ENCODE assay signal across 24 cellular contexts in the genomic region with DNA sequence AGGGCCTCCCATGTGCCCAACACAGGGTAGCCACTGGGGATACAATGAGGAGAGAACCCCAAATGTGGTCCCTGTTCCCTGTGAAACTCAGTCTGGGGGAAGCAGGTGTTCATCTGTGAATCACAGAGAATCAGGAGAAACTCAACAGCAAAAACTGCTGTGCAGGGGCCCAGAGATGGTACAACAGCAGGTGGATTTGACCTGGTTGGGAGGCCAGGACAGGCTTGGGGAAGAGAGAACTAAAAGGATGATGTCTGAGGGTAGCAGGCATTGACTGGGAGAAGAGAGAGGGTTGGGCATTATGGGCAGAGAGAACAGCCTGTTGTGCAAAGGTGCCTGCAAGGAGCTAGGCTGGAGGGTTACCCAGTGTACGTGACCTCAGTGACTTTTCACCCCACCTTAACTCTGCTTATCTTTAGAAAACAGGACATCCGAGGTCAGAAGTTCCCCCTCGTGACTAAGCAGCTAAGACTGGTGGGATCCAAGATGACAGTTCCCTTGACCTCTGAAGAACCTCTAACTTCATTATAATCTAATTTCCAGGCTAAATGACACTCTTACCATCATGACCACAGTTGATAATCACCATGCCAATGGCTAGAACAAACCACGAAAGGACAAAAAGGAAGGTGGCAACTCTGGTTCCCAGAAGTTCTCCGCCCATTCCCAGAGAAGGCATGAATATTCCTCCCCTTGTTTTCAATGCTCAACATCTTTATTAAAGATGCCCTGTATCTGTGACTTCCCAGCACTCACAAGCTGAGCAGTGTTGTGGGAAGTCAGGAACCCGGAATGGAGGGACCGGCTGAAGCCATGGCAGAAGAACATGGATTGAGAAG. TPM values are rescaled to one million over a fixed set of nuclear protein-coding genes. Genes with fewer than 3 reads are reported as not detected.
DNase-seq lines count a peak whose midpoint lies in the region; ATAC-seq, FAIRE-seq and TF ChIP-seq lines count a peak whose summit lies in the region.
"Had no signal": no experiment of that assay in that cellular context is flagged by ENCODE, and none has a peak within 500 bp of the region (broad histone marks: within the 10 kb centered on the region; RNA-seq: fewer than 3 reads in every experiment).

No MANE protein-coding gene starts in this region.

- POLR2A ChIA-PET in activated CD8-positive, alpha-beta T cell treated with anti-CD3 and anti-CD28 coated beads for 36 hours (lab: Charles Lee), result no interaction called here
- POLR2A ChIA-PET in activated CD8-positive, alpha-beta T cell treated with anti-CD3 and anti-CD28 coated beads, Interleukin-2, amount 10 ng/mL, durations not matched to agents 7 days and 5 days (lab: Charles Lee), result no interaction called here
- POLR2A ChIA-PET in GM12878 (lab: Charles Lee), result no interaction called here

- H3K4me1 ChIP-seq in GM12878 (ENCODE audit: control insufficient read depth, insufficient read depth, low read length) (peaks cover 6% of the 10 kb centered on the region), sigmoid colon (peaks cover 0 to 17% (median 9%) of the 10 kb centered on the region in 4 donors)
- H3K4me1 ChIP-seq: body of pancreas had no signal

- TF ChIP-seq EP300 in GM12878 (IDR thresholded peaks at IDR 0.05; ENCODE audit: borderline replicate concordance in 1 of 2, control insufficient read depth in 1 of 2, low read depth in 2 of 2, low read length in 2 of 2), result no peak
- TF ChIP-seq EP300 in sigmoid colon (IDR thresholded peaks at IDR 0.05), result no peak

- CTCF ChIA-PET in activated CD8-positive, alpha-beta T cell treated with anti-CD3 and anti-CD28 coated beads for 36 hours (lab: Charles Lee), result no interaction called here
- CTCF ChIA-PET in activated CD8-positive, alpha-beta T cell treated with anti-CD3 and anti-CD28 coated beads, Interleukin-2, amount 10 ng/mL, durations not matched to agents 7 days and 5 days (lab: Charles Lee), result no interaction called here
- CTCF ChIA-PET in GM12878 (lab: Yijun Ruan, JAX), result no interaction called here

- H3K4me2 ChIP-seq in GM12878 (ENCODE audit: control insufficient read depth, insufficient read depth), result no peak overlapping the region
- H3K4me2 ChIP-seq: hepatocyte, PC-9 had no signal

- DNase-seq in activated CD8-positive, alpha-beta T cell treated with anti-CD3 and anti-CD28 coated beads for 36 hours, result no peak
- no peak for DNase-seq in activated CD8-positive, alpha-beta T cell treated with anti-CD3 and anti-CD28 coated beads, Interleukin-2, amount 10 ng/mL, durations not matched to agents 7 days and 5 days
- DNase-seq in MV-4-11 (lab: John Stamatoyannopoulos, UW) (peak; percentile 44), GM12878 (ENCODE audit: low read depth, low spot score) (no peak), sigmoid colon (peak; percentile 19), NCI-H526 (lab: John Stamatoyannopoulos, UW) (no peak), NCI-H1092 (lab: John Stamatoyannopoulos, UW) (no peak)
- DNase-seq: activated CD4-positive, alpha-beta T cell treated with anti-CD3 and anti-CD28 coated beads for 1 hour; activated naive CD8-positive, alpha-beta T cell treated with anti-CD3 and anti-CD28 coated beads for 36 hours; BE2C; body of pancreas; NCI-H1694 treated with DMSO at 0.1 percent for 48 hours; NCI-H2227 treated with DMSO at 0.1 percent for 48 hours; NCI-H774; PC-9; stimulated activated CD8-positive, alpha-beta memory T cell treated with anti-CD3 and anti-CD28 coated beads, Interleukin-4, amount 100 ng/mL, for 48 hours; T-helper 9 cell had no signal

- 44% methylated on average over 7 of the region's 7 CpGs for WGBS in GM12878 (ENCODE audit: insufficient coverage, insufficient replicate concordance, low lambda C conversion rate, missing lambda C conversion rate)
- 71 to 76% methylated on average over 7 of the region's 7 CpGs for WGBS in sigmoid colon, 2 donors

- TF ChIP-seq POLR2A in GM12878 (IDR thresholded peaks at IDR 0.05; ENCODE audit: low read depth, low read length) (no peak), sigmoid colon (IDR thresholded peaks at IDR 0.05) (no peak)

- TF ChIP-seq RAD21 in GM12878 (IDR thresholded peaks at IDR 0.05; ENCODE audit: insufficient read depth, low read depth, low read length), result no peak

- peak; percentile 64 for FAIRE-seq in GM12878 (lab: Jason Lieb, UNC)
- FAIRE-seq: A204.1, colon, islet of Langerhans had no signal

- intact Hi-C loops in activated CD8-positive, alpha-beta T cell treated with anti-CD3 and anti-CD28 coated beads for 36 hours (cut with micrococcal nuclease), result no loop called here
- intact Hi-C loops in GM12878 (cut with micrococcal nuclease; ENCODE audit: unreplicated experiment) (no loop called here), sigmoid colon (cut with DNase I) (no loop called here)

- no peaks in the 10 kb centered on the region; the same call in 2 of the 3 replicates for H3K9me3 ChIP-seq in GM12878 (replicated peaks; ENCODE audit: control insufficient read depth, insufficient read depth, low read length)
- H3K9me3 ChIP-seq in sigmoid colon, result no peaks in the 10 kb centered on the region
- H3K9me3 ChIP-seq: BE2C, body of pancreas, suprapubic skin had no signal

- H3K4me3 ChIP-seq in GM12878 (no peak overlapping the region), sigmoid colon (no peak overlapping the region)
- H3K4me3 ChIP-seq: body of pancreas, hepatocyte, PC-9, suprapubic skin had no signal

- peaks cover 6% of the 10 kb centered on the region for H3K9me3 Mint-ChIP-seq in activated CD8-positive, alpha-beta T cell treated with anti-CD3 and anti-CD28 coated beads for 36 hours
- no peaks in the 10 kb centered on the region for H3K9me3 Mint-ChIP-seq in activated CD8-positive, alpha-beta T cell treated with anti-CD3 and anti-CD28 coated beads, Interleukin-2, amount 10 ng/mL, durations not matched to agents 7 days and 5 days (ENCODE audit: insufficient read depth)
- H3K9me3 Mint-ChIP-seq: activated T-helper 2 cell treated with anti-CD3 and anti-CD28 coated beads, Interferon-gamma antibody, Interleukin-2, Interleukin-4, amounts not matched to agents 10 μg/mL and 5 μg/mL and 100 μg/mL, durations not matched to agents 14 hours and 24 hours and 36 hours had no signal

- H3K4me1 Mint-ChIP-seq in activated CD8-positive, alpha-beta T cell treated with anti-CD3 and anti-CD28 coated beads for 36 hours (ENCODE audit: low read depth), result peaks cover 7% of the 10 kb centered on the region
- peaks cover 11% of the 10 kb centered on the region for H3K4me1 Mint-ChIP-seq in activated CD8-positive, alpha-beta T cell treated with anti-CD3 and anti-CD28 coated beads, Interleukin-2, amount 10 ng/mL, durations not matched to agents 7 days and 5 days (ENCODE audit: low read depth)

- H3K4me3 Mint-ChIP-seq in activated CD8-positive, alpha-beta T cell treated with anti-CD3 and anti-CD28 coated beads for 36 hours, result no peak overlapping the region
- H3K4me3 Mint-ChIP-seq in activated CD8-positive, alpha-beta T cell treated with anti-CD3 and anti-CD28 coated beads, Interleukin-2, amount 10 ng/mL, durations not matched to agents 7 days and 5 days, result no peak overlapping the region
- H3K4me3 Mint-ChIP-seq: activated naive CD8-positive, alpha-beta T cell treated with anti-CD3 and anti-CD28 coated beads for 36 hours had no signal

- ATAC-seq in activated CD8-positive, alpha-beta T cell treated with anti-CD3 and anti-CD28 coated beads for 36 hours, result no peak
- no peak for ATAC-seq in activated CD8-positive, alpha-beta T cell treated with anti-CD3 and anti-CD28 coated beads, Interleukin-2, amount 10 ng/mL, durations not matched to agents 7 days and 5 days
- ATAC-seq in GM12878 (no peak), GM21360 (IDR thresholded peaks at IDR 0.05; ENCODE audit: unreplicated experiment) (no peak)
- ATAC-seq: body of pancreas had no signal

- RAD21 ChIA-PET in GM12878 (lab: Charles Lee; ENCODE audit: unreplicated experiment), result no interaction called here

- H3K79me2 ChIP-seq in GM12878 (ENCODE audit: control insufficient read depth, insufficient read depth, low read length), result no peaks in the 10 kb centered on the region
- H3K79me2 ChIP-seq: hepatocyte had no signal

- no peak overlapping the region for H3K9ac ChIP-seq in GM12878 (ENCODE audit: control insufficient read depth, insufficient read depth, low read length)

- no peak for TF ChIP-seq CTCF in activated CD8-positive, alpha-beta T cell treated with anti-CD3 and anti-CD28 coated beads for 36 hours (IDR thresholded peaks at IDR 0.05)
- TF ChIP-seq CTCF in GM12878 (IDR thresholded peaks at IDR 0.05 in 2 of 3, conservative IDR thresholded peaks at IDR 0.05 in 1 of 3; ENCODE audit: control insufficient read depth in 2 of 3, extremely low read depth in 1 of 3, insufficient read depth in 1 of 3, low read depth in 3 of 3, low read length in 3 of 3) (no peak), sigmoid colon (IDR thresholded peaks at IDR 0.05) (no peak)

- no peak overlapping the region for H2AFZ ChIP-seq in GM12878 (ENCODE audit: control insufficient read depth, low read depth, low read length)
- H2AFZ ChIP-seq: hepatocyte, PC-9 had no signal

- SMC1A ChIA-PET in GM12878 (lab: Charles Lee; ENCODE audit: uncharacterized antibody, unreplicated experiment), result no interaction called here

- no peaks in the 10 kb centered on the region for H4K20me1 ChIP-seq in GM12878 (ENCODE audit: control insufficient read depth, insufficient read depth)

- peaks cover 14% of the 10 kb centered on the region for H3K27me3 Mint-ChIP-seq in activated CD8-positive, alpha-beta T cell treated with anti-CD3 and anti-CD28 coated beads for 36 hours
- peaks cover 15% of the 10 kb centered on the region for H3K27me3 Mint-ChIP-seq in activated CD8-positive, alpha-beta T cell treated with anti-CD3 and anti-CD28 coated beads, Interleukin-2, amount 10 ng/mL, durations not matched to agents 7 days and 5 days (ENCODE audit: low read depth)

- H3K27me3 ChIP-seq in GM12878 (replicated peaks in 1 of 2; ENCODE audit: control insufficient read depth in 2 of 2, insufficient read depth in 2 of 2, low read length in 1 of 2) (peaks cover 0 to 4% of the 10 kb centered on the region in 2 experiments; a peak in 2 of 4 replicates), sigmoid colon (peaks cover 0 to 7% (median 0%) of the 10 kb centered on the region in 3 donors)
- H3K27me3 ChIP-seq: body of pancreas had no signal

- no peaks in the 10 kb centered on the region for H3K36me3 Mint-ChIP-seq in activated CD8-positive, alpha-beta T cell treated with anti-CD3 and anti-CD28 coated beads for 36 hours (ENCODE audit: low read depth)
- no peaks in the 10 kb centered on the region for H3K36me3 Mint-ChIP-seq in activated CD8-positive, alpha-beta T cell treated with anti-CD3 and anti-CD28 coated beads, Interleukin-2, amount 10 ng/mL, durations not matched to agents 7 days and 5 days (ENCODE audit: low read depth)
- H3K36me3 Mint-ChIP-seq: activated naive CD8-positive, alpha-beta T cell treated with anti-CD3 and anti-CD28 coated beads for 36 hours had no signal

- in situ Hi-C loops in GM12878 (cut with MboI), result no loop called here

- peak overlapping the region; percentile 42 for H3K27ac Mint-ChIP-seq in activated CD8-positive, alpha-beta T cell treated with anti-CD3 and anti-CD28 coated beads for 36 hours
- H3K27ac Mint-ChIP-seq in activated CD8-positive, alpha-beta T cell treated with anti-CD3 and anti-CD28 coated beads, Interleukin-2, amount 10 ng/mL, durations not matched to agents 7 days and 5 days, result no peak overlapping the region
- H3K27ac Mint-ChIP-seq: activated naive CD8-positive, alpha-beta T cell treated with anti-CD3 and anti-CD28 coated beads for 36 hours; activated T-helper 2 cell treated with anti-CD3 and anti-CD28 coated beads, Interferon-gamma antibody, Interleukin-2, Interleukin-4, amounts not matched to agents 10 μg/mL and 5 μg/mL and 100 μg/mL, durations not matched to agents 14 hours and 24 hours and 36 hours had no signal

- H3K36me3 ChIP-seq in GM12878 (ENCODE audit: control insufficient read depth in 2 of 2, insufficient read depth in 2 of 2, low read length in 1 of 2) (no peaks in the 10 kb centered on the region), sigmoid colon (no peaks in the 10 kb centered on the region)
- H3K36me3 ChIP-seq: BE2C, suprapubic skin had no signal

- BruUV-seq in GM12878 (replicated peaks; lab: Mats Ljungman, UMichigan), result no TSS peak

- H3K27ac ChIP-seq in GM12878 (ENCODE audit: control insufficient read depth, insufficient read depth) (no peak overlapping the region), sigmoid colon (no peak overlapping the region)
- H3K27ac ChIP-seq: body of pancreas, hepatocyte, PC-9, suprapubic skin had no signal

RNA-seq across cellular contexts. Expression of gene ADAMTS14, which starts 5.1 kb away (rescaled TPM):
- total RNA-seq in activated CD8-positive, alpha-beta T cell treated with anti-CD3 and anti-CD28 coated beads for 36 hours, result under 1 TPM; 0.16 to 0.25 TPM
- under 1 TPM in 1 of 2 experiments, not detected in 1; 0.05 TPM for total RNA-seq in activated CD8-positive, alpha-beta T cell treated with anti-CD3 and anti-CD28 coated beads, Interleukin-2, amount 10 ng/mL, durations not matched to agents 7 days and 5 days
- 0.24 and 0.29 TPM in 2 replicates for total RNA-seq in GM12878 (2013; cell fraction: nucleolus; rRNA removed)
- total RNA-seq in GM12878 (2014; rRNA removed) (not detected in 2 replicates), GM12878 (2014; rRNA removed; fragmentation: Illumina TruSeq; extraction: Trizol) (not detected in 2 replicates), GM12878 (2021) (not detected in 2 replicates), sigmoid colon (1 to 10 TPM in 1 of 4 donors, under 1 TPM in 2, not detected in 1; under 0.01 to 1.1 (median 0.41) TPM)
- not detected for polyA plus RNA-seq in GM12878 (2011; ENCODE audit: low read depth)
- polyA plus RNA-seq in GM12878 (2011; rRNA removed) (0.01 and 0.03 TPM in 2 replicates), GM12878 (2014; fragmentation: Illumina TruSeq; extraction: Trizol) (not detected in 2 replicates), GM12878 (2014; fragmentation: Nextera tagmentation; extraction: Ambion mirVana) (not detected), GM12878 (2014; rRNA removed) (0.03 and 0.05 TPM in 2 replicates), GM12878 (2016; fragmentation: Nextera tagmentation; extraction: Ambion mirVana) (not detected), sigmoid colon (under 1 TPM; 0.23 to 0.99 (median 0.60) TPM)
- 0.03 and 0.04 TPM in 2 replicates for polyA plus RNA-seq in GM12878 (2011; cell fraction: cytosol; rRNA removed)
- polyA plus RNA-seq in GM12878 (2011; cell fraction: nucleus; rRNA removed), result 0.41 and 0.52 TPM in 2 replicates
- 0.04 TPM in 1 of 2 replicates, not detected in the other for polyA plus RNA-seq in GM12878 (2012)
- 0.07 TPM in 1 of 2 replicates, not detected in the other for polyA minus RNA-seq in GM12878 (2011; rRNA and poly(A)+ RNA removed)
- not detected in 2 replicates for polyA minus RNA-seq in GM12878 (2011; cell fraction: cytosol; rRNA and poly(A)+ RNA removed)
- 0.10 and 0.12 TPM in 2 replicates for polyA minus RNA-seq in GM12878 (2011; cell fraction: nucleus; rRNA and poly(A)+ RNA removed)

Comparison
In these comparisons a context has a peak if more than half of its experiments do, and no peak if none do; other contexts are left out.
1. DNase-seq: peak in MV-4-11 (single experiment) and sigmoid colon (single experiment); none in activated CD8-positive, alpha-beta T cell treated with anti-CD3 and anti-CD28 coated beads for 36 hours (single experiment), activated CD8-positive, alpha-beta T cell treated with anti-CD3 and anti-CD28 coated beads, Interleukin-2, amount 10 ng/mL, durations not matched to agents 7 days and 5 days (single experiment), GM12878 (single experiment), NCI-H526 (0 of 2) and NCI-H1092 (single experiment).